Comparison of ENCODE assay signal across 10 cellular contexts in the genomic region with DNA sequence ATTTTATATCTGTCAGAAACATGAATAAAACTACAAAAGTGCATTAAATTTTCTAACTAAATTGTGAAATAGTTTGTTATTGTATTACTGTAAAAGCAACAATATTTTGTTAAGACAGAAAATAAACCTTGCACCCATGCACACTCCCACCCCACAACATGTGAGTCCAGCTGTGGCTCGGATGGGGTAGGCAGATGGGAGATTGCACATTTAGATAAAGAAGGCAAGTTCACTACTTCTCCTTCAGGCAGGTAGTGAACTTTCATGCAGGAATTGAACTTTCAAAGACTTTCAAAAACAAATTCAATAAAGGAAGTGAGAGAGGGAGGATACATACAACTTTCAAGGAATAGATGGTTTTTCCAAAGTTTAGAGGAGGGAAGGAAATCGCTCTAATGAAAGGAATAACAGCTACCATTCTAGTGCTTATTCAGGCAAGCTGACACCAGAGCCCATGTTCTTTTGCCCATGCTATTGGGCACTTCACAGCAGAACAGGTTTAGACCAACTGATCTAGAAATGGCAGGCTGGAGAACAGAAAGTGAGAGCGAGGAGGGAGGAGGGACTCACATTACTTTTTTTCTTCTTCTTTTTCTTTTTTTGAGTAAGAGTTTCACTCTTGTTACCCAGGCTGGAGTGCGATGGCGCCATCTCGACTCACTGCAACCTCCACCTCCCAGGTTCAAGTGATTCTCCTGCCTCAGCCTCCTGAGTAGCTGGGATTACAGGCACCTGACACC. TPM values are rescaled to one million over a fixed set of nuclear protein-coding genes. Genes with fewer than 3 reads are reported as not detected.
DNase-seq lines count a peak whose midpoint lies in the region; ATAC-seq and TF ChIP-seq lines count a peak whose summit lies in the region.
"Had no signal": no experiment of that assay in that cellular context is flagged by ENCODE, and none has a peak within 500 bp of the region (broad histone marks: within the 10 kb centered on the region; RNA-seq: fewer than 3 reads in every experiment).

No MANE protein-coding gene starts in this region.

- H3K27me3 ChIP-seq in body of pancreas (no peaks in the 10 kb centered on the region), left lung (peaks cover 8 to 20% of the 10 kb centered on the region in 2 donors), suprapubic skin (no peaks in the 10 kb centered on the region)

- POLR2A ChIA-PET in T-cell (lab: Charles Lee): interaction anchor here (0.6 to 0.9 kb wide), 3 partner anchors 22 to 1461 kb away, joined by 6 to 12 read pairs (median 7); no protein-coding TSS in a partner anchor

- H3K9me3 ChIP-seq in body of pancreas (no peaks in the 10 kb centered on the region), left lung (no peaks in the 10 kb centered on the region), suprapubic skin (no peaks in the 10 kb centered on the region)

- H3K36me3 ChIP-seq in body of pancreas (replicated peaks in 1 of 2; ENCODE audit: insufficient read depth in 1 of 2, low read depth in 2 of 2) (no peaks in the 10 kb centered on the region), left lung (no peaks in the 10 kb centered on the region), suprapubic skin (no peaks in the 10 kb centered on the region)

- WGBS in body of pancreas, 2 donors: 74 to 87% methylated on average over 6 of the region's 6 CpGs
- 82% methylated on average over 6 of the region's 6 CpGs for WGBS in suprapubic skin

- no peak overlapping the region for H3K4me3 Mint-ChIP-seq in T-cell

- no peaks in the 10 kb centered on the region for H3K9me3 Mint-ChIP-seq in T-cell

- H3K4me3 ChIP-seq in body of pancreas (no peak overlapping the region), left lung (no peak overlapping the region), suprapubic skin (no peak overlapping the region)

- TF ChIP-seq CTCF in body of pancreas (IDR thresholded peaks at IDR 0.05) (no peak), left lung (IDR thresholded peaks at IDR 0.05) (no peak), suprapubic skin (IDR thresholded peaks at IDR 0.05) (no peak)

- H3K4me1 ChIP-seq in body of pancreas: peaks cover 16% of the 10 kb centered on the region
- peaks cover 0 to 19% of the 10 kb centered on the region in 2 donors for H3K4me1 ChIP-seq in left lung
- peaks cover 22% of the 10 kb centered on the region for H3K4me1 ChIP-seq in suprapubic skin

- CTCF ChIA-PET in T-cell (lab: Charles Lee): no interaction called here

- peaks cover 35 to 38% (median 36%) of the 10 kb centered on the region in 3 donors for H3K4me1 Mint-ChIP-seq in T-cell

- no peaks in the 10 kb centered on the region for H3K36me3 Mint-ChIP-seq in T-cell

- H3K27ac ChIP-seq in body of pancreas: no peak overlapping the region
- H3K27ac ChIP-seq in left lung: no peak overlapping the region
- no peak overlapping the region for H3K27ac ChIP-seq in suprapubic skin

- TF ChIP-seq POLR2A in body of pancreas (IDR thresholded peaks at IDR 0.05) (no peak), suprapubic skin (IDR thresholded peaks at IDR 0.05) (no peak)

- ATAC-seq in GM18498 (IDR thresholded peaks at IDR 0.05; ENCODE audit: unreplicated experiment): peak; percentile 43
- ATAC-seq in GM19351 (IDR thresholded peaks at IDR 0.05; ENCODE audit: unreplicated experiment): peak; percentile 43
- peak; percentile 26 for ATAC-seq in HG03060 (IDR thresholded peaks at IDR 0.05; ENCODE audit: low read depth, unreplicated experiment)
- no peak for ATAC-seq in T-cell (replicated peaks in 1 of 4)
- ATAC-seq in body of pancreas: no peak
- ATAC-seq in left lung: no peak

- DNase-seq in T-cell: no peak
- DNase-seq in body of pancreas: no peak
- no peak for DNase-seq in left lung
- no peak for DNase-seq in suprapubic skin (ENCODE audit: low spot score in 2 of 2)
- DNase-seq in ureter (ENCODE audit: low spot score): no peak
- DNase-seq: dermis blood vessel endothelial cell, NCI-H1048 had no signal

- no peaks in the 10 kb centered on the region for H3K27me3 Mint-ChIP-seq in T-cell

- TF ChIP-seq EP300 in suprapubic skin (IDR thresholded peaks at IDR 0.05): no peak

- intact Hi-C loops in body of pancreas (cut with DNase I): no loop called here
- intact Hi-C loops in left lung (cut with DNase I): no loop called here

- H3K27ac Mint-ChIP-seq in T-cell: peak overlapping the region; percentile 12 to 42

RNA-seq across cellular contexts. Expression of gene SF3B5, which starts 28.5 kb away (rescaled TPM):
- total RNA-seq in T-cell: 100 to 1,000 TPM; 111 to 125 (median 115) TPM
- total RNA-seq in body of pancreas: 100 to 1,000 TPM in 1 of 2 donors, 10 to 100 TPM in 1; 45.7 to 103 TPM
- 100 to 1,000 TPM; 118 to 130 TPM for total RNA-seq in left lung
- 100 to 1,000 TPM; 111 to 218 (median 173) TPM for total RNA-seq in suprapubic skin
- 110 TPM for total RNA-seq in ureter

RNA-seq across cellular contexts. Expression of gene PLAGL1, which starts 58.9 kb away (rescaled TPM):
- 1 to 10 TPM; 3.4 to 5.7 (median 4.8) TPM for total RNA-seq in T-cell
- total RNA-seq in body of pancreas: 10 to 100 TPM; 22.1 to 23.3 TPM
- 10 to 100 TPM; 38.5 to 39.4 TPM for total RNA-seq in left lung
- total RNA-seq in suprapubic skin: 10 to 100 TPM; 43.7 to 57.0 (median 51.2) TPM
- 57.3 TPM for total RNA-seq in ureter

Comparison
In these comparisons a context has a peak if more than half of its experiments do, and no peak if none do; other contexts are left out.
1. ATAC-seq: peak in GM18498 (single experiment), GM19351 (single experiment) and HG03060 (single experiment); none in T-cell (0 of 4), body of pancreas (single experiment) and left lung (single experiment).